Comparison of ENCODE assay signal across 9 cellular contexts in genomic region chr3:150599611-150600297, GRCh38. TPM values are rescaled to one million over a fixed set of nuclear protein-coding genes. Genes with fewer than 3 reads are reported as not detected.
DNase-seq lines count a peak whose midpoint lies in the region; ATAC-seq and TF ChIP-seq lines count a peak whose summit lies in the region.
"Had no signal": no experiment of that assay in that cellular context is flagged by ENCODE, and none has a peak within 500 bp of the region (broad histone marks: within the 10 kb centered on the region; RNA-seq: fewer than 3 reads in every experiment).

No MANE protein-coding gene starts in this region.

- peaks cover 12 to 14% (median 14%) of the 10 kb centered on the region in 4 donors for H3K4me1 ChIP-seq in upper lobe of left lung

- H3K4me3 ChIP-seq in fibroblast of the aortic adventitia (ENCODE audit: low read depth, low read length), result no peak overlapping the region
- no peak overlapping the region for H3K4me3 ChIP-seq in upper lobe of left lung

- no peak for TF ChIP-seq POLR2A in upper lobe of left lung (IDR thresholded peaks at IDR 0.05)

- ATAC-seq in GM21723 (IDR thresholded peaks at IDR 0.05; ENCODE audit: unreplicated experiment) (peak; percentile 30), upper lobe of left lung (ENCODE audit: low FRiP score in 2 of 2) (no peak), GM19023 (IDR thresholded peaks at IDR 0.05; ENCODE audit: unreplicated experiment) (no peak)

- H3K36me3 ChIP-seq in upper lobe of left lung, result no peaks in the 10 kb centered on the region

- H3K27me3 ChIP-seq in upper lobe of left lung, result no peaks in the 10 kb centered on the region

- 69 to 72% methylated on average over 4 of the region's 4 CpGs for WGBS in upper lobe of left lung, 2 donors

- DNase-seq in AG08396 (ENCODE audit: low spot score) (peak; percentile 40), OCI-M2 (lab: John Stamatoyannopoulos, UW; ENCODE audit: unreplicated experiment) (peak; percentile 33), fibroblast of the aortic adventitia (ENCODE audit: low read depth) (peak; percentile 63), upper lobe of left lung (no peak), NK-92 (lab: John Stamatoyannopoulos, UW; ENCODE audit: unreplicated experiment) (no peak), medulla oblongata (ENCODE audit: extremely low spot score) (no peak)
- DNase-seq: GDM1 had no signal

- H3K27ac ChIP-seq in upper lobe of left lung, result no peak overlapping the region

- TF ChIP-seq CTCF in fibroblast of the aortic adventitia (IDR thresholded peaks at IDR 0.05; ENCODE audit: insufficient read depth, low read length) (no peak), upper lobe of left lung (IDR thresholded peaks at IDR 0.05) (no peak)

- TF ChIP-seq EP300 in upper lobe of left lung (IDR thresholded peaks at IDR 0.05), result no peak

- no peaks in the 10 kb centered on the region for H3K9me3 ChIP-seq in upper lobe of left lung

RNA-seq across cellular contexts. Expression of gene SELENOT, which starts 3.4 kb away (rescaled TPM):
- 37.9 and 150 TPM in 2 replicates for total RNA-seq in fibroblast of the aortic adventitia (ENCODE audit: low replicate concordance)
- 100 to 1,000 TPM in 2 of 6 donors, 10 to 100 TPM in 3, 1 to 10 TPM in 1; 9.4 to 120 (median 90.2) TPM for total RNA-seq in upper lobe of left lung

RNA-seq across cellular contexts. Expression of gene EIF2A, which starts 53.2 kb away (rescaled TPM):
- total RNA-seq in fibroblast of the aortic adventitia (ENCODE audit: low replicate concordance), result 135 and 166 TPM in 2 replicates
- total RNA-seq in upper lobe of left lung, result 100 to 1,000 TPM in 2 of 6 donors, 10 to 100 TPM in 4; 40.1 to 202 (median 78.0) TPM

RNA-seq across cellular contexts. Expression of gene SERP1, which starts 53.5 kb away (rescaled TPM):
- total RNA-seq in fibroblast of the aortic adventitia (ENCODE audit: low replicate concordance) (119 and 229 TPM in 2 replicates), upper lobe of left lung (100 to 1,000 TPM; 160 to 459 (median 303) TPM)

Comparison
In these comparisons a context has a peak if more than half of its experiments do, and no peak if none do; other contexts are left out.
1. DNase-seq: peak in AG08396 (single experiment), OCI-M2 (single experiment) and fibroblast of the aortic adventitia (single experiment); none in upper lobe of left lung (0 of 2), NK-92 (single experiment) and medulla oblongata (single experiment).